In genomic region chr22:33272180-33272579, GRCh38 we compare ENCODE assay signal across 1 cellular context.
TF ChIP-seq lines count a peak whose summit lies in the region.

No MANE protein-coding gene starts in this region.

TF ChIP-seq in HepG2, 621 proteins besides CTCF, POLR2A, EP300 and RAD21 (continued from another document and continues in another):
- no peak; the same call in 1 of the 2 replicates for TF ChIP-seq ZNF710 (CRISPR knock-in tag; IDR thresholded peaks at IDR 0.05; ENCODE audit: borderline replicate concordance)
- TF ChIP-seq ZNF24 (IDR thresholded peaks at IDR 0.05), result no peak
- no peak for TF ChIP-seq PTBP1 (IDR thresholded peaks at IDR 0.05; ENCODE audit: low read depth, low read length, poor library complexity, severe bottlenecking)
- TF ChIP-seq ZSCAN22 (CRISPR knock-in tag; IDR thresholded peaks at IDR 0.05), result no peak
- TF ChIP-seq ZSCAN21 (CRISPR knock-in tag; IDR thresholded peaks at IDR 0.05; ENCODE audit: borderline replicate concordance), result no peak
- peak; percentile 95 for TF ChIP-seq FOXP4 (CRISPR knock-in tag; IDR thresholded peaks at IDR 0.05)
- TF ChIP-seq ZNF292 (CRISPR knock-in tag; IDR thresholded peaks at IDR 0.05; ENCODE audit: borderline replicate concordance, low read depth), result peak; percentile 58; the same call in 1 of the 2 replicates
- TF ChIP-seq ZNF766 (CRISPR knock-in tag; IDR thresholded peaks at IDR 0.05; ENCODE audit: borderline replicate concordance), result no peak
- no peak for TF ChIP-seq TFAP4 (IDR thresholded peaks at IDR 0.05; ENCODE audit: borderline replicate concordance, low read depth)
- no peak for TF ChIP-seq ZNF562 (CRISPR knock-in tag; IDR thresholded peaks at IDR 0.05; ENCODE audit: borderline replicate concordance)
- TF ChIP-seq ZBTB21 (CRISPR knock-in tag; IDR thresholded peaks at IDR 0.05), result no peak
- no peak for TF ChIP-seq REST (IDR thresholded peaks at IDR 0.05; ENCODE audit: borderline replicate concordance in 1 of 2, low read depth in 1 of 2, low read length in 2 of 2)
- TF ChIP-seq ZNF326 (CRISPR knock-in tag; IDR thresholded peaks at IDR 0.05; ENCODE audit: borderline replicate concordance), result no peak
- no peak for TF ChIP-seq MNT (IDR thresholded peaks at IDR 0.05)
- TF ChIP-seq MEIS2 (CRISPR knock-in tag; IDR thresholded peaks at IDR 0.05), result no peak
- TF ChIP-seq ZNF790 (CRISPR knock-in tag; IDR thresholded peaks at IDR 0.05; ENCODE audit: borderline replicate concordance), result no peak
- TF ChIP-seq KLF15 (CRISPR knock-in tag; IDR thresholded peaks at IDR 0.05; ENCODE audit: borderline replicate concordance), result no peak
- TF ChIP-seq CBX1 (IDR thresholded peaks at IDR 0.05; ENCODE audit: low read depth), result no peak
- TF ChIP-seq SOX6 (IDR thresholded peaks at IDR 0.05), result no peak
- TF ChIP-seq SOX6 (CRISPR knock-in tag; IDR thresholded peaks at IDR 0.05), result peak; percentile 77
- TF ChIP-seq ZNF770 (CRISPR knock-in tag; IDR thresholded peaks at IDR 0.05), result no peak
- no peak for TF ChIP-seq E2F5 (CRISPR knock-in tag; conservative IDR thresholded peaks at IDR 0.05)
- TF ChIP-seq PATZ1 (CRISPR knock-in tag; IDR thresholded peaks at IDR 0.05), result peak; percentile 42; the same call in 1 of the 2 replicates
- TF ChIP-seq DPF2 (CRISPR knock-in tag; IDR thresholded peaks at IDR 0.05; ENCODE audit: borderline replicate concordance, low read depth), result peak; percentile 47; the same call in 1 of the 2 replicates
- no peak for TF ChIP-seq GLI4 (CRISPR knock-in tag; IDR thresholded peaks at IDR 0.05; ENCODE audit: borderline replicate concordance)
- TF ChIP-seq POGZ (CRISPR knock-in tag; IDR thresholded peaks at IDR 0.05), result 0 out of 2 replicates have a peak, but pooled peaks have one; percentile 32
- no peak for TF ChIP-seq NONO (IDR thresholded peaks at IDR 0.05)
- no peak for TF ChIP-seq NONO (CRISPR knock-in tag; conservative IDR thresholded peaks at IDR 0.05)
- TF ChIP-seq U2AF1 (optimal IDR thresholded peaks at IDR 0.05; ENCODE audit: low read depth, low read length), result no peak
- no peak for TF ChIP-seq KLF9 (CRISPR knock-in tag; IDR thresholded peaks at IDR 0.05; ENCODE audit: low read depth)
- TF ChIP-seq ZNF678 (CRISPR knock-in tag; IDR thresholded peaks at IDR 0.05), result no peak
- no peak for TF ChIP-seq DNMT1 (CRISPR knock-in tag; IDR thresholded peaks at IDR 0.05)
- no peak for TF ChIP-seq CCAR2 (optimal IDR thresholded peaks at IDR 0.05; ENCODE audit: low read depth, low read length)
- TF ChIP-seq ZFP36L2 (CRISPR knock-in tag; IDR thresholded peaks at IDR 0.05), result no peak
- TF ChIP-seq REXO4 (CRISPR knock-in tag; IDR thresholded peaks at IDR 0.05; ENCODE audit: borderline replicate concordance), result no peak
- TF ChIP-seq NCOR1 (IDR thresholded peaks at IDR 0.05; ENCODE audit: borderline replicate concordance, low read length), result 0 out of 2 replicates have a peak, but pooled peaks have one; percentile 57
- 0 out of 2 replicates have a peak, but pooled peaks have one; percentile 44 for TF ChIP-seq NKX3-1 (CRISPR knock-in tag; IDR thresholded peaks at IDR 0.05)
- TF ChIP-seq ZNF101 (CRISPR knock-in tag; IDR thresholded peaks at IDR 0.05; ENCODE audit: borderline replicate concordance, low read depth), result no peak
- TF ChIP-seq MTA1 (CRISPR knock-in tag; IDR thresholded peaks at IDR 0.05; ENCODE audit: borderline replicate concordance), result no peak
- TF ChIP-seq HIC2 (CRISPR knock-in tag; IDR thresholded peaks at IDR 0.05; ENCODE audit: low read depth), result no peak
- TF ChIP-seq MIER2 (CRISPR knock-in tag; IDR thresholded peaks at IDR 0.05), result no peak; the same call in 1 of the 2 replicates
- TF ChIP-seq SKI (IDR thresholded peaks at IDR 0.05; ENCODE audit: partially characterized antibody), result no peak
- TF ChIP-seq ZNF275 (CRISPR knock-in tag; IDR thresholded peaks at IDR 0.05; ENCODE audit: borderline replicate concordance), result no peak
- TF ChIP-seq AKAP8 (CRISPR knock-in tag; IDR thresholded peaks at IDR 0.05), result no peak
- no peak for TF ChIP-seq ZNF10 (CRISPR knock-in tag; IDR thresholded peaks at IDR 0.05; ENCODE audit: borderline replicate concordance, low read depth)
